In genomic region chr17:65595071-65595655, GRCh38 we compare ENCODE assay signal across 16 cellular contexts. TPM values are rescaled to one million over a fixed set of nuclear protein-coding genes. Genes with fewer than 3 reads are reported as not detected.
DNase-seq lines count a peak whose midpoint lies in the region; ATAC-seq and TF ChIP-seq lines count a peak whose summit lies in the region.
"Had no signal": no experiment of that assay in that cellular context is flagged by ENCODE, and none has a peak within 500 bp of the region (broad histone marks: within the 10 kb centered on the region; RNA-seq: fewer than 3 reads in every experiment).

No MANE protein-coding gene starts in this region.

- H3K4me1 ChIP-seq in DND-41 (ENCODE audit: insufficient read depth, low read length) (peaks cover 25% of the 10 kb centered on the region), HCT116 (ENCODE audit: control insufficient read depth in 1 of 2, insufficient read depth in 2 of 2, low read length in 2 of 2) (peaks cover 0 to 3% of the 10 kb centered on the region in 2 experiments; a peak in 1 of 4 replicates)

- H3K36me3 Mint-ChIP-seq in brain (no peaks in the 10 kb centered on the region), nephron progenitor cell (ENCODE audit: low read depth) (no peaks in the 10 kb centered on the region)
- H3K36me3 Mint-ChIP-seq: CD4-positive, CD25-positive, alpha-beta regulatory T cell had no signal

- H3K27ac ChIP-seq in DND-41 (ENCODE audit: low read length): no peak overlapping the region
- no peak overlapping the region for H3K27ac ChIP-seq in HCT116 (ENCODE audit: low read depth, low read length)
- H3K27ac ChIP-seq: brain microvascular endothelial cell, HL-60 had no signal

- no peak overlapping the region for H3K9ac ChIP-seq in DND-41 (ENCODE audit: low read depth, low read length)
- H3K9ac ChIP-seq in HCT116 (ENCODE audit: low read length): no peak overlapping the region

- H3K27me3 Mint-ChIP-seq in brain (no peaks in the 10 kb centered on the region), nephron progenitor cell (ENCODE audit: low read depth, poor library complexity) (peaks cover 4% of the 10 kb centered on the region)

- POLR2A ChIA-PET in HCT116 (lab: Charles Lee): no interaction called here

- no peak for TF ChIP-seq POLR2A in HCT116 (IDR thresholded peaks at IDR 0.05; ENCODE audit: borderline replicate concordance, extremely low read depth, insufficient read depth, insufficient read length)

- no peaks in the 10 kb centered on the region for H3K9me3 ChIP-seq in DND-41 (ENCODE audit: insufficient read depth, low read length, severe bottlenecking)
- H3K9me3 ChIP-seq in HCT116 (ENCODE audit: control insufficient read depth in 1 of 2, insufficient read depth in 1 of 2, low read depth in 1 of 2, low read length in 2 of 2): no peaks in the 10 kb centered on the region

- H3K4me3 Mint-ChIP-seq in brain (peak overlapping the region in 2 of 5 experiments; percentile 75 to 78), nephron progenitor cell (no peak overlapping the region)
- H3K4me3 Mint-ChIP-seq: activated CD4-positive, alpha-beta memory T cell treated with anti-CD3 and anti-CD28 coated beads, Interleukin-2, amount 10 ng/mL, durations not matched to agents 7 days and 5 days had no signal

- H3K9me2 ChIP-seq in HCT116 (ENCODE audit: insufficient read depth): no peaks in the 10 kb centered on the region

- no TSS peak for BruUV-seq in HCT116 (replicated peaks; lab: Mats Ljungman, UMichigan)

- ATAC-seq in DND-41 (ENCODE audit: insufficient read depth, low read depth): no peak
- peak; percentile 69 for ATAC-seq in HCT116

- H3K9me3 Mint-ChIP-seq in brain (peaks cover 0 to 3% (median 0%) of the 10 kb centered on the region in 5 experiments), nephron progenitor cell (no peaks in the 10 kb centered on the region)
- H3K9me3 Mint-ChIP-seq: activated CD4-positive, alpha-beta memory T cell treated with anti-CD3 and anti-CD28 coated beads, Interleukin-2, amount 10 ng/mL, durations not matched to agents 7 days and 5 days; CD4-positive, CD25-positive, alpha-beta regulatory T cell had no signal

- DNase-seq in DND-41 (no peak), HCT116 (ENCODE audit: low read depth, low spot score) (no peak), nephron progenitor cell (no peak), NOMO-1 treated with dmso at 0.1 percent for 144 hours (lab: John Stamatoyannopoulos, UW; ENCODE audit: unreplicated experiment) (no peak), Ammon's horn (ENCODE audit: low spot score) (no peak)
- no peak for DNase-seq in NK-92 treated with Interleukin-12 subunit alpha and Interleukin-12 subunit beta, amount 100 ng/mL, for 24 hours (lab: John Stamatoyannopoulos, UW)
- DNase-seq: activated CD4-positive, alpha-beta memory T cell treated with anti-CD3 and anti-CD28 coated beads, Interleukin-2, amount 10 ng/mL, durations not matched to agents 7 days and 5 days; activated effector memory CD4-positive, alpha-beta T cell treated with Interleukin-2 at 50 U/mL for 16 hours; CD4-positive, CD25-positive, alpha-beta regulatory T cell; NCI-H1417; NCI-H2227 treated with DMSO at 0.1 percent for 48 hours; SHP77 treated with DMSO at 0.1 percent for 48 hours; stimulated activated CD4-positive, alpha-beta T cell treated with anti-CD3 and anti-CD28 coated beads, Interleukin-4, amount 100 ng/mL, for 4 hours had no signal

- H3K27ac Mint-ChIP-seq in brain: peak overlapping the region in 3 of 5 experiments; percentile 92 to 96 (median 93)
- H3K27ac Mint-ChIP-seq in nephron progenitor cell: peak overlapping the region; percentile 33
- H3K27ac Mint-ChIP-seq: activated CD4-positive, alpha-beta memory T cell treated with anti-CD3 and anti-CD28 coated beads, Interleukin-2, amount 10 ng/mL, durations not matched to agents 7 days and 5 days had no signal

- CTCF ChIA-PET in HCT116 (lab: Charles Lee): no interaction called here

- H3K79me2 ChIP-seq in DND-41 (ENCODE audit: insufficient read depth, low read length) (no peaks in the 10 kb centered on the region), HCT116 (ENCODE audit: insufficient read depth, low read length) (no peaks in the 10 kb centered on the region)

- TF ChIP-seq RAD21 in HCT116 (IDR thresholded peaks at IDR 0.05; ENCODE audit: low read depth): no peak

- no peak overlapping the region for H3K4me3 ChIP-seq in DND-41 (ENCODE audit: low read depth in 1 of 2, low read length in 2 of 2)
- H3K4me3 ChIP-seq in HCT116 (replicated peaks in 1 of 2; ENCODE audit: low read depth in 1 of 2, low read length in 2 of 2): no peak overlapping the region

- H3K36me3 ChIP-seq in DND-41 (ENCODE audit: insufficient read depth, low read length): no peaks in the 10 kb centered on the region
- no peaks in the 10 kb centered on the region for H3K36me3 ChIP-seq in HCT116 (ENCODE audit: control insufficient read depth in 1 of 2, insufficient read depth in 2 of 2, low read length in 2 of 2)
- H3K36me3 ChIP-seq: brain microvascular endothelial cell had no signal

- H3K27me3 ChIP-seq in DND-41 (ENCODE audit: insufficient read depth, low read length, poor library complexity): no peaks in the 10 kb centered on the region
- no peaks in the 10 kb centered on the region for H3K27me3 ChIP-seq in HCT116 (ENCODE audit: insufficient read depth, low read length)
- H3K27me3 ChIP-seq: brain microvascular endothelial cell had no signal

- H3K4me2 ChIP-seq in DND-41 (ENCODE audit: insufficient read depth, low read length) (peak overlapping the region; percentile 62), HCT116 (ENCODE audit: low read length) (no peak overlapping the region)

- no peak overlapping the region for H2AFZ ChIP-seq in DND-41 (ENCODE audit: low read depth, low read length)
- no peak overlapping the region for H2AFZ ChIP-seq in HCT116 (ENCODE audit: low read depth, low read length, poor library complexity, severe bottlenecking)

- RAD21 ChIA-PET in HCT116 (lab: Charles Lee; ENCODE audit: low non-redundant PET in 1 of 2, low total read pairs in 2 of 2, uncharacterized antibody in 2 of 2, unreplicated experiment in 2 of 2): no interaction called here

- H4K20me1 ChIP-seq in DND-41 (ENCODE audit: insufficient read depth, low read length): no peaks in the 10 kb centered on the region
- no peaks in the 10 kb centered on the region for H4K20me1 ChIP-seq in HCT116 (ENCODE audit: insufficient read depth)

- H3K4me1 Mint-ChIP-seq in brain (peaks cover 37% of the 10 kb centered on the region), nephron progenitor cell (peaks cover 59% of the 10 kb centered on the region)

- intact Hi-C loops in HCT116 (cut with micrococcal nuclease): no loop called here

- TF ChIP-seq CTCF in DND-41 (IDR thresholded peaks at IDR 0.05; ENCODE audit: borderline replicate concordance, extremely low read depth, low read length, poor library complexity, severe bottlenecking) (no peak), HCT116 (IDR thresholded peaks at IDR 0.05 in 2 of 3, conservative IDR thresholded peaks at IDR 0.05 in 1 of 3; ENCODE audit: borderline replicate concordance in 1 of 3, insufficient read depth in 1 of 3, low read depth in 2 of 3, low read length in 2 of 3) (no peak), brain (conservative IDR thresholded peaks at IDR 0.05) (no peak), nephron progenitor cell (IDR thresholded peaks at IDR 0.05) (no peak)

TF ChIP-seq in HCT116, 20 proteins besides CTCF, POLR2A, EP300 and RAD21:
- TF ChIP-seq FOSL1 (IDR thresholded peaks at IDR 0.05; ENCODE audit: low read depth) (no peak), SIN3A (IDR thresholded peaks at IDR 0.05; ENCODE audit: low read depth) (no peak)

RNA-seq across cellular contexts. Expression of gene AXIN2, which starts 33.7 kb away (rescaled TPM):
- total RNA-seq in HCT116 (2021; ENCODE audit: unreplicated experiment): 7.1 TPM
- polyA plus RNA-seq in HCT116 (2012): 1.5 and 1.7 TPM in 2 replicates
- polyA plus RNA-seq in brain (ENCODE audit: insufficient read depth, low read depth, low replicate concordance): 5.6 TPM
